ENCODE assay signal across 9 cellular contexts in the genomic region with DNA sequence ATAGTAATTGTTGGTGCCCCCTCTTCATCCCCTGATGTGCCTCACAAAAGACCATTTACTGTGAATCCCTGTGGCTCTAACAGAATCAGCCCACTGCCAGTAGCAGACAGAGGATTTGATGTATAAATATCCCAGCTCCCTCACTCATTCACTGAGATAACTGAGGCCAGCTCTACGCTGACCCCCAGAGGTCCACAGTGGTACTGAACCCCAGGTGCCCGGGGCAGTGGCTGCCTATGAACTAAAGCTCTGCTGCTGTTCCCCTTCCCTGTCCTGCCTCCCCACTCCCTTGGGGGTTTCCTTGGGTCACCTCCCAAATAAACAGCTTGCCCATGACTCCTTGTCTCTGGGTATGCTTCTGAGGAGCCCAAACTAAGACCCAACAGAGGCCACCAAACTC.
DNase-seq lines count a peak whose midpoint lies in the region; ATAC-seq and TF ChIP-seq lines count a peak whose summit lies in the region.
"Had no signal": no experiment of that assay in that cellular context is flagged by ENCODE, and none has a peak within 500 bp of the region (broad histone marks: within the 10 kb centered on the region; RNA-seq: fewer than 3 reads in every experiment).

No MANE protein-coding gene starts in this region.

- H3K79me2 ChIP-seq in SU-DHL-6 (ENCODE audit: insufficient read depth, low read length) = no peaks in the 10 kb centered on the region

- intact Hi-C loops in left ventricle myocardium inferior (cut with micrococcal nuclease) (no loop called here), left cardiac atrium (cut with DNase I) (no loop called here), testis (cut with DNase I; ENCODE audit: low total_unique reads) (no loop called here)

- H3K4me1 ChIP-seq in left ventricle myocardium inferior = no peaks in the 10 kb centered on the region
- H3K4me1 ChIP-seq in testis = no peaks in the 10 kb centered on the region

- H2AFZ ChIP-seq in SU-DHL-6 (ENCODE audit: low read depth, low read length, severe bottlenecking) = no peak overlapping the region

- WGBS in testis, 2 donors = 55 to 80% methylated on average over 2 of the region's 2 CpGs

- H3K36me3 ChIP-seq in left ventricle myocardium inferior (no peaks in the 10 kb centered on the region), SU-DHL-6 (ENCODE audit: low read length) (no peaks in the 10 kb centered on the region), testis (ENCODE audit: low read depth, missing control alignments) (no peaks in the 10 kb centered on the region)

- H3K27me3 ChIP-seq in left ventricle myocardium inferior (ENCODE audit: low read depth) (peaks cover 18% of the 10 kb centered on the region), SU-DHL-6 (ENCODE audit: low read length) (no peaks in the 10 kb centered on the region), testis (no peaks in the 10 kb centered on the region)

- TF ChIP-seq POLR2A in testis (IDR thresholded peaks at IDR 0.05) = no peak

- no peaks in the 10 kb centered on the region for H3F3A ChIP-seq in SU-DHL-6 (ENCODE audit: insufficient read depth)

- H3K9me2 ChIP-seq in SU-DHL-6 (replicated peaks; ENCODE audit: insufficient read depth, low read length) = no peaks in the 10 kb centered on the region

- H3K27ac ChIP-seq in left ventricle myocardium inferior (replicated peaks) (no peak overlapping the region), SU-DHL-6 (ENCODE audit: low read depth, low read length) (no peak overlapping the region), testis (no peak overlapping the region)
- H3K27ac ChIP-seq: skin epidermis had no signal

- TF ChIP-seq CTCF in left ventricle myocardium inferior (IDR thresholded peaks at IDR 0.05; ENCODE audit: borderline replicate concordance) (peak; percentile 41), SU-DHL-6 (IDR thresholded peaks at IDR 0.05; ENCODE audit: insufficient read depth, low read length, poor library complexity, severe bottlenecking) (peak; percentile 41), foreskin fibroblast (IDR thresholded peaks at IDR 0.05; ENCODE audit: low read depth, low read length) (peak; percentile 64), testis (IDR thresholded peaks at IDR 0.05) (peak in 2 of 3 experiments; percentile 34 to 35)

- H3K9me3 ChIP-seq in left ventricle myocardium inferior (replicated peaks) (peaks cover 8% of the 10 kb centered on the region), SU-DHL-6 (ENCODE audit: insufficient read depth, low read length) (no peaks in the 10 kb centered on the region), testis (no peaks in the 10 kb centered on the region)

- H3K9ac ChIP-seq in SU-DHL-6 (ENCODE audit: low read length) = no peak overlapping the region

- ATAC-seq in left cardiac atrium (no peak), GM21447 (IDR thresholded peaks at IDR 0.05; ENCODE audit: unreplicated experiment) (no peak)

- H4K20me1 ChIP-seq in SU-DHL-6 (ENCODE audit: low read depth, low read length) = no peaks in the 10 kb centered on the region

- H3K4me3 ChIP-seq in left ventricle myocardium inferior = no peak overlapping the region
- H3K4me3 ChIP-seq in SU-DHL-6 (ENCODE audit: insufficient read depth, low read length, poor library complexity, severe bottlenecking) = no peak overlapping the region
- no peak overlapping the region for H3K4me3 ChIP-seq in foreskin fibroblast (ENCODE audit: low read depth in 1 of 2, low read length in 2 of 2)
- no peak overlapping the region for H3K4me3 ChIP-seq in testis
- H3K4me3 ChIP-seq: skin epidermis had no signal

- no peak for DNase-seq in left ventricle myocardium inferior
- DNase-seq in left cardiac atrium = no peak
- peak in 1 of 2 donors; percentile 42 for DNase-seq in foreskin fibroblast
- DNase-seq in testis = no peak
- DNase-seq in NCI-H2081 treated with DMSO at 0.1 percent for 48 hours (lab: John Stamatoyannopoulos, UW) = no peak
- DNase-seq in NCI-H2107 treated with DMSO at 0.1 percent for 48 hours (lab: John Stamatoyannopoulos, UW; ENCODE audit: unreplicated experiment) = no peak

- no peak overlapping the region for H3K4me2 ChIP-seq in SU-DHL-6 (ENCODE audit: low read depth, low read length, poor library complexity, severe bottlenecking)
